ENCODE assay signal across 9 cellular contexts in genomic region chr14:73887704-73888459, GRCh38. TPM values are rescaled to one million over a fixed set of nuclear protein-coding genes. Genes with fewer than 3 reads are reported as not detected.
DNase-seq lines count a peak whose midpoint lies in the region; ATAC-seq and TF ChIP-seq lines count a peak whose summit lies in the region.
"Had no signal": no experiment of that assay in that cellular context is flagged by ENCODE, and none has a peak within 500 bp of the region (broad histone marks: within the 10 kb centered on the region; RNA-seq: fewer than 3 reads in every experiment).

No MANE protein-coding gene starts in this region.

- intact Hi-C loops in activated T-helper 1 cell treated with anti-CD3 and anti-CD28 coated beads, Interleukin-12 subunit alpha, Interleukin-12 subunit beta, Interleukin-2, Interleukin-4 antibody, amounts not matched to agents 30 ng/mL and 10 ng/mL and 1 ng/mL, durations not matched to agents 14 hours and 24 hours and 36 hours (cut with micrococcal nuclease): loop anchor here (1.0 to 5.0 kb wide), 5 partner anchors 130 to 321 kb away; partner anchors contain the start of genes ACOT2 and DNAL1

- peaks cover 17 to 31% of the 10 kb centered on the region in 2 donors for H3K4me1 ChIP-seq in thoracic aorta (ENCODE audit: control insufficient read depth in 1 of 2, low read depth in 2 of 2)

- H3K27me3 ChIP-seq in thoracic aorta (replicated peaks; ENCODE audit: insufficient read depth): no peaks in the 10 kb centered on the region

- peak overlapping the region; percentile 85 to 97 for H3K27ac ChIP-seq in thoracic aorta

- no peak for DNase-seq in activated CD4-positive, alpha-beta T cell treated with anti-CD3 and anti-CD28 coated beads, Interleukin-2, amount 10 ng/mL, durations not matched to agents 7 days and 5 days
- no peak for DNase-seq in activated CD4-positive, alpha-beta T cell treated with anti-CD3 and anti-CD28 coated beads for 48 hours
- DNase-seq in activated T-helper 1 cell treated with anti-CD3 and anti-CD28 coated beads, Interleukin-12 subunit alpha, Interleukin-12 subunit beta, Interleukin-2, Interleukin-4 antibody, amounts not matched to agents 30 ng/mL and 10 ng/mL and 1 ng/mL, durations not matched to agents 14 hours and 24 hours and 36 hours (ENCODE audit: low spot score): no peak
- DNase-seq in immature natural killer cell (no peak), thoracic aorta (ENCODE audit: low spot score) (no peak), COLO829 (ENCODE audit: low spot score) (no peak)
- DNase-seq: activated CD4-positive, CD25-positive, alpha-beta regulatory T cell had no signal

- POLR2A ChIA-PET in activated CD4-positive, alpha-beta T cell treated with anti-CD3 and anti-CD28 coated beads, Interleukin-2, amount 10 ng/mL, durations not matched to agents 7 days and 5 days (lab: Charles Lee): no interaction called here

- peak overlapping the region; percentile 97 for H3K27ac Mint-ChIP-seq in activated CD4-positive, alpha-beta T cell treated with anti-CD3 and anti-CD28 coated beads, Interleukin-2, amount 10 ng/mL, durations not matched to agents 7 days and 5 days
- peak overlapping the region; percentile 98 for H3K27ac Mint-ChIP-seq in activated T-helper 1 cell treated with anti-CD3 and anti-CD28 coated beads, Interleukin-12 subunit alpha, Interleukin-12 subunit beta, Interleukin-2, Interleukin-4 antibody, amounts not matched to agents 30 ng/mL and 10 ng/mL and 1 ng/mL, durations not matched to agents 14 hours and 24 hours and 36 hours
- peak overlapping the region; percentile 82 to 99 (median 98) for H3K27ac Mint-ChIP-seq in immature natural killer cell

- peak overlapping the region; percentile 98 for H3K4me3 Mint-ChIP-seq in activated CD4-positive, alpha-beta T cell treated with anti-CD3 and anti-CD28 coated beads, Interleukin-2, amount 10 ng/mL, durations not matched to agents 7 days and 5 days
- peak overlapping the region; percentile 93 for H3K4me3 Mint-ChIP-seq in activated T-helper 1 cell treated with anti-CD3 and anti-CD28 coated beads, Interleukin-12 subunit alpha, Interleukin-12 subunit beta, Interleukin-2, Interleukin-4 antibody, amounts not matched to agents 30 ng/mL and 10 ng/mL and 1 ng/mL, durations not matched to agents 14 hours and 24 hours and 36 hours
- peak overlapping the region; percentile 91 to 98 (median 96) for H3K4me3 Mint-ChIP-seq in immature natural killer cell

- peak overlapping the region; percentile 79 for H3K4me3 ChIP-seq in thoracic aorta

- H3K9me3 Mint-ChIP-seq in activated CD4-positive, alpha-beta T cell treated with anti-CD3 and anti-CD28 coated beads, Interleukin-2, amount 10 ng/mL, durations not matched to agents 7 days and 5 days: no peaks in the 10 kb centered on the region
- no peaks in the 10 kb centered on the region for H3K9me3 Mint-ChIP-seq in activated T-helper 1 cell treated with anti-CD3 and anti-CD28 coated beads, Interleukin-12 subunit alpha, Interleukin-12 subunit beta, Interleukin-2, Interleukin-4 antibody, amounts not matched to agents 30 ng/mL and 10 ng/mL and 1 ng/mL, durations not matched to agents 14 hours and 24 hours and 36 hours
- no peaks in the 10 kb centered on the region for H3K9me3 Mint-ChIP-seq in immature natural killer cell

- CTCF ChIA-PET in activated CD4-positive, alpha-beta T cell treated with anti-CD3 and anti-CD28 coated beads, Interleukin-2, amount 10 ng/mL, durations not matched to agents 7 days and 5 days (lab: Charles Lee): interaction anchor here (1.1 kb wide), 1 partner anchor 8 kb away, joined by 4 read pairs; no protein-coding TSS in a partner anchor

- peaks cover 46% of the 10 kb centered on the region for H3K4me1 Mint-ChIP-seq in activated CD4-positive, alpha-beta T cell treated with anti-CD3 and anti-CD28 coated beads, Interleukin-2, amount 10 ng/mL, durations not matched to agents 7 days and 5 days
- H3K4me1 Mint-ChIP-seq in activated T-helper 1 cell treated with anti-CD3 and anti-CD28 coated beads, Interleukin-12 subunit alpha, Interleukin-12 subunit beta, Interleukin-2, Interleukin-4 antibody, amounts not matched to agents 30 ng/mL and 10 ng/mL and 1 ng/mL, durations not matched to agents 14 hours and 24 hours and 36 hours (ENCODE audit: low read depth): peaks cover 58% of the 10 kb centered on the region
- H3K4me1 Mint-ChIP-seq in immature natural killer cell: peaks cover 44 to 64% of the 10 kb centered on the region in 2 donors

- no peaks in the 10 kb centered on the region for H3K9me3 ChIP-seq in thoracic aorta

- peaks cover 5% of the 10 kb centered on the region for H3K36me3 ChIP-seq in thoracic aorta

- no peaks in the 10 kb centered on the region for H3K27me3 Mint-ChIP-seq in activated CD4-positive, alpha-beta T cell treated with anti-CD3 and anti-CD28 coated beads, Interleukin-2, amount 10 ng/mL, durations not matched to agents 7 days and 5 days
- no peaks in the 10 kb centered on the region for H3K27me3 Mint-ChIP-seq in activated T-helper 1 cell treated with anti-CD3 and anti-CD28 coated beads, Interleukin-12 subunit alpha, Interleukin-12 subunit beta, Interleukin-2, Interleukin-4 antibody, amounts not matched to agents 30 ng/mL and 10 ng/mL and 1 ng/mL, durations not matched to agents 14 hours and 24 hours and 36 hours (ENCODE audit: insufficient read depth)
- peaks cover 7 to 9% (median 8%) of the 10 kb centered on the region in 3 donors for H3K27me3 Mint-ChIP-seq in immature natural killer cell (ENCODE audit: low read depth in 3 of 3)

- peaks cover 7% of the 10 kb centered on the region for H3K36me3 Mint-ChIP-seq in activated CD4-positive, alpha-beta T cell treated with anti-CD3 and anti-CD28 coated beads, Interleukin-2, amount 10 ng/mL, durations not matched to agents 7 days and 5 days (ENCODE audit: low read depth)
- peaks cover 17% of the 10 kb centered on the region for H3K36me3 Mint-ChIP-seq in activated T-helper 1 cell treated with anti-CD3 and anti-CD28 coated beads, Interleukin-12 subunit alpha, Interleukin-12 subunit beta, Interleukin-2, Interleukin-4 antibody, amounts not matched to agents 30 ng/mL and 10 ng/mL and 1 ng/mL, durations not matched to agents 14 hours and 24 hours and 36 hours (ENCODE audit: low read depth)
- peaks cover 0 to 3% (median 0%) of the 10 kb centered on the region in 3 donors for H3K36me3 Mint-ChIP-seq in immature natural killer cell

- ATAC-seq in thoracic aorta (ENCODE audit: insufficient number of reproducible peaks, low FRiP score, low read depth) (no peak), GM21381 (IDR thresholded peaks at IDR 0.05; ENCODE audit: unreplicated experiment) (no peak), GM21390 (IDR thresholded peaks at IDR 0.05; ENCODE audit: unreplicated experiment) (no peak)

- TF ChIP-seq CTCF in thoracic aorta (IDR thresholded peaks at IDR 0.05): no peak

RNA-seq across cellular contexts. Expression of gene ZNF410, which starts 1.2 kb away (rescaled TPM):
- 10 to 100 TPM; 49.3 to 51.7 TPM for total RNA-seq in activated CD4-positive, alpha-beta T cell treated with anti-CD3 and anti-CD28 coated beads, Interleukin-2, amount 10 ng/mL, durations not matched to agents 7 days and 5 days
- total RNA-seq in activated T-helper 1 cell treated with anti-CD3 and anti-CD28 coated beads, Interleukin-12 subunit alpha, Interleukin-12 subunit beta, Interleukin-2, Interleukin-4 antibody, amounts not matched to agents 30 ng/mL and 10 ng/mL and 1 ng/mL, durations not matched to agents 14 hours and 24 hours and 36 hours: 70.1 and 71.8 TPM in 2 replicates
- polyA plus RNA-seq in immature natural killer cell: 10 to 100 TPM; 72.6 to 88.0 (median 86.1) TPM
- 10 to 100 TPM; 55.0 to 61.4 TPM for total RNA-seq in thoracic aorta

RNA-seq across cellular contexts. Expression of gene PTGR2, which starts 36.3 kb away (rescaled TPM):
- total RNA-seq in activated CD4-positive, alpha-beta T cell treated with anti-CD3 and anti-CD28 coated beads, Interleukin-2, amount 10 ng/mL, durations not matched to agents 7 days and 5 days: 1 to 10 TPM; 2.1 to 2.2 TPM
- total RNA-seq in activated T-helper 1 cell treated with anti-CD3 and anti-CD28 coated beads, Interleukin-12 subunit alpha, Interleukin-12 subunit beta, Interleukin-2, Interleukin-4 antibody, amounts not matched to agents 30 ng/mL and 10 ng/mL and 1 ng/mL, durations not matched to agents 14 hours and 24 hours and 36 hours: 1.2 and 2.0 TPM in 2 replicates
- polyA plus RNA-seq in immature natural killer cell: 1 to 10 TPM in 2 of 3 donors, under 1 TPM in 1; 0.76 to 1.6 (median 1.0) TPM
- total RNA-seq in thoracic aorta: 1 to 10 TPM; 2.2 to 4.3 TPM
